Comparison of ENCODE assay signal across 18 cellular contexts in the genomic region with DNA sequence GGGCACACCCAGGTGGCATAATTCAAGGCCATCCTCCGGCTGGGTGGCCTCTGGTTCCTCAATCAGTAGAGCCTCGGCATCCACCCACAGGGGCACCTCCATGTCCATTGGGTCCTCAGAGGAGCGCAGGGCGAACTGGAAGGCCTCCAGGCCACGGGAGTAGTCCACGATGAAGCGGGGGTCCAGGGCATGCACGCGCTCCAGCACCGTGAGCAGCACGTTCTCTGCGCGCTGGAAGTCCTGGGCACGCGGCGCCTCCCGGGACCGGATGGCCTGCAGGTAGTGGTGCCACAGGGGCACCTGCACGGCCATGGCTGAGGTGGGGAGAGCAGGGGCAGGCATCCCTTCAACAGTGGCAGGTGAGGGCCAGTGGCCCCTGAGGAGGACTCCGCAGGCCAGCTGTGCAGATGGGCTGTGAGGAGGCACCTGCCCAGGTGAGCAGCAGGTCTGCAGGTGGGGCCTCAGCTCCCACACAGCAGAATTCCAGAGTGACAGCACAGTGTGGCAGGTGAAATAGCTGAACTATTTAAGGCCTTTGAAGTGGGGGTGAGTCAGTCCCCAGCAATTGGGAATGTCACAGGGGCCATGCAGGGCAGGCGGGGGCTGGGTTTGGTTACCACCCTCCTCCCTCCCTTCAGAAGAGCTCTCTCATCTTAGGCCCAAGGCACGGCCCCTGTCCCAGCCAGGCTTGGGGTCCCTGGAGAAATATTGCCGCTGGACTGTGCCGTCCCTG. TPM values are rescaled to one million over a fixed set of nuclear protein-coding genes. Genes with fewer than 3 reads are reported as not detected.
DNase-seq lines count a peak whose midpoint lies in the region; ATAC-seq and TF ChIP-seq lines count a peak whose summit lies in the region.
"Had no signal": no experiment of that assay in that cellular context is flagged by ENCODE, and none has a peak within 500 bp of the region (broad histone marks: within the 10 kb centered on the region; RNA-seq: fewer than 3 reads in every experiment).

A gene (minus strand): TSS at position 501 of the 733 bp plus-strand sequence. CDS start 159 bp downstream, at position 342.

- H3K27ac ChIP-seq in foreskin keratinocyte: no peak within 1 kb of the TSS
- H3K27ac ChIP-seq in trophoblast cell (ENCODE audit: low read depth, low read length): no peak within 1 kb of the TSS

- H3K4me3 ChIP-seq in trophoblast cell (ENCODE audit: low read depth, low read length): no peak within 1 kb of the TSS

- H4K91ac ChIP-seq in trophoblast cell (ENCODE audit: low read depth, low read length): no peak within 1 kb of the TSS

- DNase-seq in Calu3 (peak; percentile 79), NCI-H510A treated with DMSO at 0.1 percent for 48 hours (lab: John Stamatoyannopoulos, UW) (peak; percentile 59), foreskin keratinocyte (peak; percentile 27 to 35), trophoblast cell (peak; percentile 76 to 88), NCI-H446 (lab: John Stamatoyannopoulos, UW) (no peak), amniotic stem cell (lab: John Stamatoyannopoulos, UW) (no peak), NOMO-1 treated with DMSO at 0.1 percent for 48 hours (lab: John Stamatoyannopoulos, UW; ENCODE audit: unreplicated experiment) (no peak)
- no peak for DNase-seq in activated CD4-positive, alpha-beta T cell treated with anti-CD3 and anti-CD28 coated beads, Interleukin-2, amount 10 ng/mL, durations not matched to agents 24 days and 14 days
- DNase-seq: activated CD8-positive, alpha-beta memory T cell treated with anti-CD3 and anti-CD28 coated beads, Interleukin-2, amount 10 ng/mL, durations not matched to agents 7 days and 5 days; activated naive CD4-positive, alpha-beta T cell treated with anti-CD3 and anti-CD28 coated beads, Interleukin-2, amount 10 ng/mL, durations not matched to agents 7 days and 5 days; BE2C; effector CD8-positive, alpha-beta T cell; foreskin melanocyte; NCI-H226; OCI-M1; SW 1271 had no signal

- H3K4me1 ChIP-seq in foreskin keratinocyte: no peaks in the 10 kb centered on the region
- H3K4me1 ChIP-seq in trophoblast cell (ENCODE audit: control insufficient read depth in 1 of 2, insufficient read depth in 2 of 2, low read length in 2 of 2): peaks cover 28 to 34% of the 10 kb centered on the region in 2 experiments
- H3K4me1 ChIP-seq: BE2C had no signal

- no TSS peak for BruUV-seq in Calu3 (replicated peaks; lab: Mats Ljungman, UMichigan)

- no peak for TF ChIP-seq CTCF in Calu3 (IDR thresholded peaks at IDR 0.05; ENCODE audit: unreplicated experiment)
- no peak for TF ChIP-seq CTCF in foreskin keratinocyte (conservative IDR thresholded peaks at IDR 0.05)

- H4K8ac ChIP-seq in trophoblast cell (ENCODE audit: low read depth, low read length): no peak within 1 kb of the TSS

- H3K27ac Mint-ChIP-seq in Calu3 (ENCODE audit: unreplicated experiment): peak within 1 kb of the TSS; percentile 20
- no peak within 1 kb of the TSS for H3K27ac Mint-ChIP-seq in activated CD4-positive, alpha-beta T cell treated with anti-CD3 and anti-CD28 coated beads, Interleukin-2, amount 10 ng/mL, durations not matched to agents 24 days and 14 days
- H3K27ac Mint-ChIP-seq: activated CD8-positive, alpha-beta memory T cell treated with anti-CD3 and anti-CD28 coated beads, Interleukin-2, amount 10 ng/mL, durations not matched to agents 7 days and 5 days; activated naive CD4-positive, alpha-beta T cell treated with anti-CD3 and anti-CD28 coated beads, Interleukin-2, amount 10 ng/mL, durations not matched to agents 7 days and 5 days; WTC11 had no signal

- no peak within 1 kb of the TSS for H2AFZ ChIP-seq in trophoblast cell (ENCODE audit: insufficient read depth, low read length, poor library complexity)

- no peak within 1 kb of the TSS for H3K9ac ChIP-seq in trophoblast cell (ENCODE audit: low read length)

- no peak within 1 kb of the TSS for H3K14ac ChIP-seq in trophoblast cell (ENCODE audit: low read length)

- no peak within 1 kb of the TSS for H4K12ac ChIP-seq in trophoblast cell (ENCODE audit: low read depth, low read length)

- H3K4me2 ChIP-seq in trophoblast cell (ENCODE audit: low read length): no peak within 1 kb of the TSS

- peak; percentile 26 for ATAC-seq in foreskin keratinocyte
- ATAC-seq: activated CD8-positive, alpha-beta memory T cell treated with anti-CD3 and anti-CD28 coated beads, Interleukin-2, amount 10 ng/mL, durations not matched to agents 7 days and 5 days; WTC11 had no signal

- H3K18ac ChIP-seq in trophoblast cell (ENCODE audit: low read length): no peak within 1 kb of the TSS

- H3K79me2 ChIP-seq in trophoblast cell (ENCODE audit: control insufficient read depth, insufficient read depth, low read length, poor library complexity): no peaks in the 10 kb centered on the region

- no peak within 1 kb of the TSS for H3K4me3 Mint-ChIP-seq in Calu3 (ENCODE audit: low read depth, unreplicated experiment)
- no peak within 1 kb of the TSS for H3K4me3 Mint-ChIP-seq in activated CD4-positive, alpha-beta T cell treated with anti-CD3 and anti-CD28 coated beads, Interleukin-2, amount 10 ng/mL, durations not matched to agents 24 days and 14 days
- H3K4me3 Mint-ChIP-seq: activated CD8-positive, alpha-beta memory T cell treated with anti-CD3 and anti-CD28 coated beads, Interleukin-2, amount 10 ng/mL, durations not matched to agents 7 days and 5 days; activated naive CD4-positive, alpha-beta T cell treated with anti-CD3 and anti-CD28 coated beads, Interleukin-2, amount 10 ng/mL, durations not matched to agents 7 days and 5 days; WTC11 had no signal

- no peaks in the 10 kb centered on the region for H3K79me1 ChIP-seq in trophoblast cell (ENCODE audit: low read length)

- intact Hi-C loops in Calu3 (cut with micrococcal nuclease; ENCODE audit: unreplicated experiment): no loop called here
- intact Hi-C loops in activated CD4-positive, alpha-beta T cell treated with anti-CD3 and anti-CD28 coated beads, Interleukin-2, amount 10 ng/mL, durations not matched to agents 24 days and 14 days (cut with micrococcal nuclease): no loop called here

- H3K27me3 ChIP-seq in foreskin keratinocyte: peaks cover 52% of the 10 kb centered on the region
- no peaks in the 10 kb centered on the region for H3K27me3 ChIP-seq in trophoblast cell (ENCODE audit: insufficient read depth, low read length)
- H3K27me3 ChIP-seq: BE2C had no signal

- H2BK120ac ChIP-seq in trophoblast cell (ENCODE audit: insufficient read depth, low read length, poor library complexity): no peak within 1 kb of the TSS

- no peak within 1 kb of the TSS for H2AK5ac ChIP-seq in trophoblast cell (ENCODE audit: low read length)

- H3K9me3 Mint-ChIP-seq in Calu3 (ENCODE audit: low read depth, unreplicated experiment): no peaks in the 10 kb centered on the region
- no peaks in the 10 kb centered on the region for H3K9me3 Mint-ChIP-seq in activated CD4-positive, alpha-beta T cell treated with anti-CD3 and anti-CD28 coated beads, Interleukin-2, amount 10 ng/mL, durations not matched to agents 24 days and 14 days
- H3K9me3 Mint-ChIP-seq: activated naive CD4-positive, alpha-beta T cell treated with anti-CD3 and anti-CD28 coated beads, Interleukin-2, amount 10 ng/mL, durations not matched to agents 7 days and 5 days had no signal

- WGBS in trophoblast cell (ENCODE audit: extremely low coverage, insufficient coverage, insufficient read length): no CpG with 5 or more reads among the region's 24 CpGs

- peaks cover 50% of the 10 kb centered on the region for H3K4me1 Mint-ChIP-seq in Calu3 (ENCODE audit: low read depth, unreplicated experiment)
- H3K4me1 Mint-ChIP-seq in activated CD4-positive, alpha-beta T cell treated with anti-CD3 and anti-CD28 coated beads, Interleukin-2, amount 10 ng/mL, durations not matched to agents 24 days and 14 days: peaks cover 2% of the 10 kb centered on the region
- H3K4me1 Mint-ChIP-seq: activated CD8-positive, alpha-beta memory T cell treated with anti-CD3 and anti-CD28 coated beads, Interleukin-2, amount 10 ng/mL, durations not matched to agents 7 days and 5 days; activated naive CD4-positive, alpha-beta T cell treated with anti-CD3 and anti-CD28 coated beads, Interleukin-2, amount 10 ng/mL, durations not matched to agents 7 days and 5 days; WTC11 had no signal

- no peaks in the 10 kb centered on the region for H3K36me3 ChIP-seq in trophoblast cell (ENCODE audit: control insufficient read depth in 1 of 2, insufficient read depth in 2 of 2, low read length in 2 of 2)
- H3K36me3 ChIP-seq: BE2C had no signal

- peaks cover 3% of the 10 kb centered on the region for H3K9me3 ChIP-seq in trophoblast cell (ENCODE audit: insufficient read depth, low read depth, low read length)
- H3K9me3 ChIP-seq: BE2C had no signal

- H3K23ac ChIP-seq in trophoblast cell (ENCODE audit: low read length): no peak within 1 kb of the TSS

- CTCF ChIA-PET in Calu3 (lab: Charles Lee): interaction anchor here (0.9 to 1.2 kb wide), 3 partner anchors 10 to 96 kb away, joined by 3 to 6 read pairs (median 5); no protein-coding TSS in a partner anchor

- peaks cover 31% of the 10 kb centered on the region for H3K36me3 Mint-ChIP-seq in Calu3 (ENCODE audit: insufficient read depth, unreplicated experiment)
- H3K36me3 Mint-ChIP-seq in activated CD4-positive, alpha-beta T cell treated with anti-CD3 and anti-CD28 coated beads, Interleukin-2, amount 10 ng/mL, durations not matched to agents 24 days and 14 days (ENCODE audit: low read depth): no peaks in the 10 kb centered on the region
- H3K36me3 Mint-ChIP-seq: activated CD8-positive, alpha-beta memory T cell treated with anti-CD3 and anti-CD28 coated beads, Interleukin-2, amount 10 ng/mL, durations not matched to agents 7 days and 5 days; activated naive CD4-positive, alpha-beta T cell treated with anti-CD3 and anti-CD28 coated beads, Interleukin-2, amount 10 ng/mL, durations not matched to agents 7 days and 5 days; WTC11 had no signal

- H2BK12ac ChIP-seq in trophoblast cell (ENCODE audit: low read length): no peak within 1 kb of the TSS

- no peak within 1 kb of the TSS for H2BK5ac ChIP-seq in trophoblast cell (ENCODE audit: low read depth, low read length, poor library complexity)

- H3K4ac ChIP-seq in trophoblast cell (ENCODE audit: low read depth, low read length): no peak within 1 kb of the TSS

- H3K27me3 Mint-ChIP-seq in Calu3 (ENCODE audit: unreplicated experiment): no peaks in the 10 kb centered on the region
- H3K27me3 Mint-ChIP-seq in activated CD4-positive, alpha-beta T cell treated with anti-CD3 and anti-CD28 coated beads, Interleukin-2, amount 10 ng/mL, durations not matched to agents 24 days and 14 days: no peaks in the 10 kb centered on the region
- H3K27me3 Mint-ChIP-seq: activated CD8-positive, alpha-beta memory T cell treated with anti-CD3 and anti-CD28 coated beads, Interleukin-2, amount 10 ng/mL, durations not matched to agents 7 days and 5 days had no signal

RNA-seq across cellular contexts. Expression of the gene that starts here (rescaled TPM):
- 2.8 and 3.0 TPM in 2 replicates for total RNA-seq in Calu3 (2022)
- 0.14 and 0.17 TPM in 2 replicates for total RNA-seq in foreskin keratinocyte
- 0.08 and 0.12 TPM in 2 replicates for polyA plus RNA-seq in foreskin keratinocyte
- 0.04 and 0.08 TPM in 2 replicates for polyA plus RNA-seq in trophoblast cell (2013)
- total RNA-seq in activated CD4-positive, alpha-beta T cell treated with anti-CD3 and anti-CD28 coated beads, Interleukin-2, amount 10 ng/mL, durations not matched to agents 24 days and 14 days: not detected in 2 replicates
- total RNA-seq: activated CD8-positive, alpha-beta memory T cell treated with anti-CD3 and anti-CD28 coated beads, Interleukin-2, amount 10 ng/mL, durations not matched to agents 7 days and 5 days; subcutaneous adipose tissue; WTC11 had no signal

Comparison
In these comparisons a context has a peak if more than half of its experiments do, and no peak if none do; other contexts are left out.
1. Peak in DNase-seq and ATAC-seq in foreskin keratinocyte; RNA of the gene not detected or under 1 TPM.
2. DNase-seq: peak in Calu3 (single experiment), NCI-H510A treated with DMSO at 0.1 percent for 48 hours (single experiment) and trophoblast cell (2 of 2); none in NCI-H446 (0 of 2), amniotic stem cell (single experiment), activated CD4-positive, alpha-beta T cell treated with anti-CD3 and anti-CD28 coated beads, Interleukin-2, amount 10 ng/mL, durations not matched to agents 24 days and 14 days (single experiment) and NOMO-1 treated with DMSO at 0.1 percent for 48 hours (single experiment).